13 cellular contexts compared by ENCODE assay signal in the genomic region with DNA sequence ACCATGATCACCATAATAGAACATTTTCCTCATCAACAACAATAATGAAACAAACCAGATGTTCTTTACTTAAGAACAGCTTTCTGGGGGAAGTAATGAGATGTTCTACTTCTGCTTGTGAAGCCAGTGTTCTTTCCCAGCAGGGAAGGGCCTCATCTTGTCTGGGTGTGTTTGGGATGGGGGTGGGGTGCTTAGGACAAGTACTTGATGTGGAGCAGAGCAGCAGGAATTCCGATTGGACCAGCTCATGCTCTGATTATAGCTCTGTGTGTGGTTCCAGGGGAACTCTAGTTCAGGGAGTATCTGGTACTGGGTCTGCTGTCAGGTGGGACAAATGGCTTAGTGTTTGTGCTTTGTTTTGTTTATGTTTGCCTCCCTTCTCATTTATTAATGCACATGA.
DNase-seq lines count a peak whose midpoint lies in the region; ATAC-seq lines count a peak whose summit lies in the region.
"Had no signal": no experiment of that assay in that cellular context is flagged by ENCODE, and none has a peak within 500 bp of the region (broad histone marks: within the 10 kb centered on the region; RNA-seq: fewer than 3 reads in every experiment).

No MANE protein-coding gene starts in this region.

- no peak overlapping the region for H2BK120ac ChIP-seq in mesendoderm (ENCODE audit: low read depth, low read length)

- no peak overlapping the region for H4K5ac ChIP-seq in mesendoderm (ENCODE audit: low read length)

- H3K4ac ChIP-seq in mesendoderm (ENCODE audit: low read depth, low read length), result no peak overlapping the region

- H3K4me3 Mint-ChIP-seq in immature natural killer cell, result no peak overlapping the region
- H3K4me3 Mint-ChIP-seq: stimulated activated naive CD8-positive, alpha-beta T cell treated with anti-CD3 and anti-CD28 coated beads, Interleukin-15, Interleukin-2, amounts not matched to agents 100 ng/mL and 50 ng/mL, for 24 hours had no signal

- H3K9ac ChIP-seq in mesendoderm (ENCODE audit: low read length), result no peak overlapping the region
- H3K9ac ChIP-seq: BLaER1, KMS-11 had no signal

- H3K36me3 Mint-ChIP-seq in immature natural killer cell, result no peaks in the 10 kb centered on the region

- no peak overlapping the region for H3K27ac ChIP-seq in mesendoderm (ENCODE audit: low read depth, low read length)
- H3K27ac ChIP-seq: BLaER1, KMS-11, SJCRH30 had no signal

- WGBS in mesendoderm (ENCODE audit: extremely low coverage, insufficient coverage, low lambda C conversion rate), result no CpG with 5 or more reads among the region's 1 CpG

- no peak overlapping the region for H3K23ac ChIP-seq in mesendoderm (ENCODE audit: low read length)

- no peak overlapping the region for H2BK5ac ChIP-seq in mesendoderm (ENCODE audit: low read length)

- H3K79me2 ChIP-seq in mesendoderm (ENCODE audit: control insufficient read depth, insufficient read depth, low read length), result peaks cover 2% of the 10 kb centered on the region

- DNase-seq in A172 (ENCODE audit: low spot score), result peak; percentile 21
- peak; percentile 27 for DNase-seq in NCI-H2171 (lab: John Stamatoyannopoulos, UW)
- DNase-seq in fibroblast of gingiva (ENCODE audit: low read depth), result peak; percentile 43
- DNase-seq in mesendoderm, result peak; percentile 94
- DNase-seq in activated effector memory CD4-positive, alpha-beta T cell treated with Interleukin-2 at 50 U/mL for 16 hours, result no peak
- DNase-seq in immature natural killer cell, result no peak
- DNase-seq in KG1 (lab: John Stamatoyannopoulos, UW), result no peak
- DNase-seq: retina, SJCRH30 had no signal

- no peaks in the 10 kb centered on the region for H3K36me3 ChIP-seq in mesendoderm (ENCODE audit: control insufficient read depth, insufficient read depth, low read length)
- H3K36me3 ChIP-seq: SJCRH30 had no signal

- H3K9me3 Mint-ChIP-seq in immature natural killer cell, result no peaks in the 10 kb centered on the region
- H3K9me3 Mint-ChIP-seq: stimulated activated naive CD8-positive, alpha-beta T cell treated with anti-CD3 and anti-CD28 coated beads, Interleukin-15, Interleukin-2, amounts not matched to agents 100 ng/mL and 50 ng/mL, for 24 hours had no signal

- H3K4me1 ChIP-seq in mesendoderm (ENCODE audit: control insufficient read depth, low read depth, low read length), result peaks cover 9% of the 10 kb centered on the region
- H3K4me1 ChIP-seq: BLaER1, SJCRH30 had no signal

- no peaks in the 10 kb centered on the region for H3K27me3 ChIP-seq in mesendoderm (ENCODE audit: insufficient read depth, low read length, poor library complexity)
- H3K27me3 ChIP-seq: BLaER1, SJCRH30 had no signal

- H3K27me3 Mint-ChIP-seq in immature natural killer cell (ENCODE audit: low read depth in 3 of 3), result peaks cover 0 to 4% (median 0%) of the 10 kb centered on the region in 3 donors
- H3K27me3 Mint-ChIP-seq: stimulated activated naive CD8-positive, alpha-beta T cell treated with anti-CD3 and anti-CD28 coated beads, Interleukin-15, Interleukin-2, amounts not matched to agents 100 ng/mL and 50 ng/mL, for 24 hours had no signal

- peaks cover 10 to 37% of the 10 kb centered on the region in 2 donors for H3K4me1 Mint-ChIP-seq in immature natural killer cell

- ATAC-seq in GM19463 (IDR thresholded peaks at IDR 0.05; ENCODE audit: unreplicated experiment), result no peak

- no peak overlapping the region for H3K4me3 ChIP-seq in mesendoderm (ENCODE audit: low read length)
- H3K4me3 ChIP-seq: BLaER1, SJCRH30 had no signal

- no peak overlapping the region for H3K4me2 ChIP-seq in mesendoderm (ENCODE audit: low read length)
- H3K4me2 ChIP-seq: BLaER1, KMS-11 had no signal

- H3K79me1 ChIP-seq in mesendoderm (ENCODE audit: low read length), result peaks cover 8% of the 10 kb centered on the region

- no peak overlapping the region for H4K8ac ChIP-seq in mesendoderm (ENCODE audit: low read depth, low read length)

- no peak overlapping the region for H3K27ac Mint-ChIP-seq in immature natural killer cell
- H3K27ac Mint-ChIP-seq: stimulated activated naive CD8-positive, alpha-beta T cell treated with anti-CD3 and anti-CD28 coated beads, Interleukin-15, Interleukin-2, amounts not matched to agents 100 ng/mL and 50 ng/mL, for 24 hours had no signal

- no peak overlapping the region for H3K18ac ChIP-seq in mesendoderm (ENCODE audit: low read length)

- no peak overlapping the region for H2AK5ac ChIP-seq in mesendoderm (ENCODE audit: low read length)

- no peak overlapping the region for H2BK15ac ChIP-seq in mesendoderm (replicated peaks; ENCODE audit: low read depth)

- no peak overlapping the region for H3K56ac ChIP-seq in mesendoderm (ENCODE audit: low read length)

Comparison
In these comparisons a context has a peak if more than half of its experiments do, and no peak if none do; other contexts are left out.
1. DNase-seq: peak in A172 (single experiment), NCI-H2171 (single experiment), fibroblast of gingiva (single experiment) and mesendoderm (single experiment); none in activated effector memory CD4-positive, alpha-beta T cell treated with Interleukin-2 at 50 U/mL for 16 hours (single experiment), immature natural killer cell (0 of 3) and KG1 (single experiment).